2 cellular contexts compared by ENCODE assay signal in the genomic region with DNA sequence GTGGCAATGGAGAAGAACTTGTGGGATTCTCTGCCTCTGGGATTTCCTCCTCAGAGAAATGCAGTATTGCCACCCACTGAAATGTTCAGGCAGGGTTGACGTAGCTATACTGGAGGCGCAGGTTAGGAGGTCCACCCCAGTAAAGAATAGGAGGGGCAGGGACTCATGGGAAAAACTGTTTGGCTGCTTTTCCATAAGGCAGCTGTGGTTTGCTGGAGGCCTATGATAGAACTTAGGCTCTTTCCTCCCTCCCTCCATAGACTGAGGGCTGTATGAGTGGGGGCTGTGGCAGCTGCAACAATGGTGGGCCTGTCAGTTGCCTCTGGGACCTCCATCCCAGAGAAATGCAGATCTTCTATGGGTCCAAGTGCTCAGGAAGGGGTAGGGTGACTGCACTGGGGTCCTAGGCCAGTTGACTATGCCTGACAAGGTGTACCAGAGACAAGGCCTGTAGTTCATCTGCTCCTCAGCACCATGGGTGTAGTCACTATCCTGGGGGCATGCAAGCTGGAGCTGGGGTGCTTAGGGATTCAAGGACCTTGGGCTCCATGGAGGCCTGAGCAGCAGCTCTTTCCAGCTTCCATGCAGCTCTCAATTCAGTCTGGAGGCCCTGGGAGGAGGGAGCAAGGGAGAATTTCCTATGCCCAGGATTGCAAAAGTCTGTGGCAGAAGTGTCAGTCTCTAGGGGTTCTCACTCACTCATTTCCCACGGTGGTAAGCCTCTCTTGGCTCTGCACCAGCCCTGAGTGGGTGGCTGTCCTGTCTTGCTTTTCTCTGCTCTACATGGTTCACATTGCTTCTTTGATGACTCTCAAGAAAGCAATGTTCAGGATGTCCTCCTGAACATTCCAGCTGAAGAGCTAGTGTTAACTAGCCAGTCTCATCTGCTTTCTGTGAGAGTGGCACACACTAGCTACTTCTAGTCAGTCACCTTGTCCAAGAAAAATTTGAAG.
TF ChIP-seq lines count a peak whose summit lies in the region.

No MANE protein-coding gene starts in this region.

TF ChIP-seq in GM12878, 131 proteins besides CTCF, POLR2A, EP300 and RAD21 (continues in another document):
- TF ChIP-seq IKZF1 (conservative IDR thresholded peaks at IDR 0.05) (peak; percentile 58), MEF2B (IDR thresholded peaks at IDR 0.05; ENCODE audit: partially characterized antibody, poor library complexity, severe bottlenecking) (peak; percentile 95), NFIC (IDR thresholded peaks at IDR 0.05; ENCODE audit: low read depth, low read length) (peak; percentile 6; the same call in 1 of the 2 replicates), NR2C2 (IDR thresholded peaks at IDR 0.05; ENCODE audit: borderline replicate concordance, control insufficient read depth, insufficient read length, low read depth) (no peak), SMAD1 (IDR thresholded peaks at IDR 0.05; ENCODE audit: low read depth, partially characterized antibody) (peak; percentile 81), SIX5 (IDR thresholded peaks at IDR 0.05; ENCODE audit: low read depth, low read length, severe bottlenecking) (no peak), IKZF2 (IDR thresholded peaks at IDR 0.05) (peak; percentile 11 to 23; a peak in 1 of 4 replicates), TCF12 (IDR thresholded peaks at IDR 0.05; ENCODE audit: low read depth, low read length) (peak; percentile 49; the same call in 1 of the 2 replicates), GATAD2B (conservative IDR thresholded peaks at IDR 0.05; ENCODE audit: low read depth) (peak; percentile 96), DPF2 (IDR thresholded peaks at IDR 0.05) (0 out of 2 replicates have a peak, but pooled peaks have one; percentile 21), BHLHE40 (IDR thresholded peaks at IDR 0.05; ENCODE audit: borderline replicate concordance in 1 of 2, low read depth in 2 of 2, low read length in 1 of 2) (peak in 1 of 2 experiments; percentile 26; a peak in 1 of 4 replicates), RUNX3 (IDR thresholded peaks at IDR 0.05; ENCODE audit: low read length) (peak; percentile 45; the same call in 1 of the 2 replicates), ZNF217 (IDR thresholded peaks at IDR 0.05) (no peak), EGR1 (IDR thresholded peaks at IDR 0.05; ENCODE audit: borderline replicate concordance in 1 of 2, low read depth in 2 of 2, low read length in 2 of 2) (peak in 1 of 2 experiments; percentile 23; a peak in 1 of 3 replicates)
- TF ChIP-seq, protein P1, sequence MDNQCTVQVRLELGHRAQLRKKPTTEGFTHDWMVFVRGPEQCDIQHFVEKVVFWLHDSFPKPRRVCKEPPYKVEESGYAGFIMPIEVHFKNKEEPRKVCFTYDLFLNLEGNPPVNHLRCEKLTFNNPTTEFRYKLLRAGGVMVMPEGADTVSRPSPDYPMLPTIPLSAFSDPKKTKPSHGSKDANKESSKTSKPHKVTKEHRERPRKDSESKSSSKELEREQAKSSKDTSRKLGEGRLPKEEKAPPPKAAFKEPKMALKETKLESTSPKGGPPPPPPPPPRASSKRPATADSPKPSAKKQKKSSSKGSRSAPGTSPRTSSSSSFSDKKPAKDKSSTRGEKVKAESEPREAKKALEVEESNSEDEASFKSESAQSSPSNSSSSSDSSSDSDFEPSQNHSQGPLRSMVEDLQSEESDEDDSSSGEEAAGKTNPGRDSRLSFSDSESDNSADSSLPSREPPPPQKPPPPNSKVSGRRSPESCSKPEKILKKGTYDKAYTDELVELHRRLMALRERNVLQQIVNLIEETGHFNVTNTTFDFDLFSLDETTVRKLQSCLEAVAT (IDR thresholded peaks at IDR 0.05) = no peak
- TF ChIP-seq, protein P2, sequence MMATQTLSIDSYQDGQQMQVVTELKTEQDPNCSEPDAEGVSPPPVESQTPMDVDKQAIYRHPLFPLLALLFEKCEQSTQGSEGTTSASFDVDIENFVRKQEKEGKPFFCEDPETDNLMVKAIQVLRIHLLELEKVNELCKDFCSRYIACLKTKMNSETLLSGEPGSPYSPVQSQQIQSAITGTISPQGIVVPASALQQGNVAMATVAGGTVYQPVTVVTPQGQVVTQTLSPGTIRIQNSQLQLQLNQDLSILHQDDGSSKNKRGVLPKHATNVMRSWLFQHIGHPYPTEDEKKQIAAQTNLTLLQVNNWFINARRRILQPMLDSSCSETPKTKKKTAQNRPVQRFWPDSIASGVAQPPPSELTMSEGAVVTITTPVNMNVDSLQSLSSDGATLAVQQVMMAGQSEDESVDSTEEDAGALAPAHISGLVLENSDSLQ (IDR thresholded peaks at IDR 0.05) = peak; percentile 20; the same call in 1 of the 2 replicates
- TF ChIP-seq, protein P3, sequence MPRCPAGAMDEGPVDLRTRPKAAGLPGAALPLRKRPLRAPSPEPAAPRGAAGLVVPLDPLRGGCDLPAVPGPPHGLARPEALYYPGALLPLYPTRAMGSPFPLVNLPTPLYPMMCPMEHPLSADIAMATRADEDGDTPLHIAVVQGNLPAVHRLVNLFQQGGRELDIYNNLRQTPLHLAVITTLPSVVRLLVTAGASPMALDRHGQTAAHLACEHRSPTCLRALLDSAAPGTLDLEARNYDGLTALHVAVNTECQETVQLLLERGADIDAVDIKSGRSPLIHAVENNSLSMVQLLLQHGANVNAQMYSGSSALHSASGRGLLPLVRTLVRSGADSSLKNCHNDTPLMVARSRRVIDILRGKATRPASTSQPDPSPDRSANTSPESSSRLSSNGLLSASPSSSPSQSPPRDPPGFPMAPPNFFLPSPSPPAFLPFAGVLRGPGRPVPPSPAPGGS (IDR thresholded peaks at IDR 0.05; ENCODE audit: borderline replicate concordance, insufficient read depth, low read depth, low read length, poor library complexity, severe bottlenecking) = peak; percentile 90
- TF ChIP-seq, protein P4, sequence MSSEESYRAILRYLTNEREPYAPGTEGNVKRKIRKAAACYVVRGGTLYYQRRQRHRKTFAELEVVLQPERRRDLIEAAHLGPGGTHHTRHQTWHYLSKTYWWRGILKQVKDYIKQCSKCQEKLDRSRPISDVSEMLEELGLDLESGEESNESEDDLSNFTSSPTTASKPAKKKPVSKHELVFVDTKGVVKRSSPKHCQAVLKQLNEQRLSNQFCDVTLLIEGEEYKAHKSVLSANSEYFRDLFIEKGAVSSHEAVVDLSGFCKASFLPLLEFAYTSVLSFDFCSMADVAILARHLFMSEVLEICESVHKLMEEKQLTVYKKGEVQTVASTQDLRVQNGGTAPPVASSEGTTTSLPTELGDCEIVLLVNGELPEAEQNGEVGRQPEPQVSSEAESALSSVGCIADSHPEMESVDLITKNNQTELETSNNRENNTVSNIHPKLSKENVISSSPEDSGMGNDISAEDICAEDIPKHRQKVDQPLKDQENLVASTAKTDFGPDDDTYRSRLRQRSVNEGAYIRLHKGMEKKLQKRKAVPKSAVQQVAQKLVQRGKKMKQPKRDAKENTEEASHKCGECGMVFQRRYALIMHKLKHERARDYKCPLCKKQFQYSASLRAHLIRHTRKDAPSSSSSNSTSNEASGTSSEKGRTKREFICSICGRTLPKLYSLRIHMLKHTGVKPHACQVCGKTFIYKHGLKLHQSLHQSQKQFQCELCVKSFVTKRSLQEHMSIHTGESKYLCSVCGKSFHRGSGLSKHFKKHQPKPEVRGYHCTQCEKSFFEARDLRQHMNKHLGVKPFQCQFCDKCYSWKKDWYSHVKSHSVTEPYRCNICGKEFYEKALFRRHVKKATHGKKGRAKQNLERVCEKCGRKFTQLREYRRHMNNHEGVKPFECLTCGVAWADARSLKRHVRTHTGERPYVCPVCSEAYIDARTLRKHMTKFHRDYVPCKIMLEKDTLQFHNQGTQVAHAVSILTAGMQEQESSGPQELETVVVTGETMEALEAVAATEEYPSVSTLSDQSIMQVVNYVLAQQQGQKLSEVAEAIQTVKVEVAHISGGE (CRISPR knock-in tag; IDR thresholded peaks at IDR 0.05) = no peak

TF ChIP-seq in SK-N-SH, 30 proteins besides CTCF, POLR2A, EP300 and RAD21:
- TF ChIP-seq CHD2 (IDR thresholded peaks at IDR 0.05; ENCODE audit: low read length, partially characterized antibody) (no peak), RCOR1 (IDR thresholded peaks at IDR 0.05; ENCODE audit: low read length) (no peak), TCF12 (IDR thresholded peaks at IDR 0.05) (no peak), FOSL2 (IDR thresholded peaks at IDR 0.05; ENCODE audit: borderline replicate concordance, low read depth) (no peak), MEF2A (IDR thresholded peaks at IDR 0.05; ENCODE audit: borderline replicate concordance, low read depth) (no peak), SMC3 (IDR thresholded peaks at IDR 0.05; ENCODE audit: low read depth, low read length) (no peak), FOXJ3 (CRISPR knock-in tag; IDR thresholded peaks at IDR 0.05) (no peak), RFX5 (IDR thresholded peaks at IDR 0.05; ENCODE audit: low read length) (no peak), GABPA (IDR thresholded peaks at IDR 0.05; ENCODE audit: low read depth) (no peak), JUND (IDR thresholded peaks at IDR 0.05) (no peak), POLR2AphosphoS5 (IDR thresholded peaks at IDR 0.05; ENCODE audit: low read depth, low read length) (no peak), YY1 (IDR thresholded peaks at IDR 0.05; ENCODE audit: low read depth) (no peak), FOXM1 (IDR thresholded peaks at IDR 0.05; ENCODE audit: low read depth) (no peak)
- TF ChIP-seq, protein P5, sequence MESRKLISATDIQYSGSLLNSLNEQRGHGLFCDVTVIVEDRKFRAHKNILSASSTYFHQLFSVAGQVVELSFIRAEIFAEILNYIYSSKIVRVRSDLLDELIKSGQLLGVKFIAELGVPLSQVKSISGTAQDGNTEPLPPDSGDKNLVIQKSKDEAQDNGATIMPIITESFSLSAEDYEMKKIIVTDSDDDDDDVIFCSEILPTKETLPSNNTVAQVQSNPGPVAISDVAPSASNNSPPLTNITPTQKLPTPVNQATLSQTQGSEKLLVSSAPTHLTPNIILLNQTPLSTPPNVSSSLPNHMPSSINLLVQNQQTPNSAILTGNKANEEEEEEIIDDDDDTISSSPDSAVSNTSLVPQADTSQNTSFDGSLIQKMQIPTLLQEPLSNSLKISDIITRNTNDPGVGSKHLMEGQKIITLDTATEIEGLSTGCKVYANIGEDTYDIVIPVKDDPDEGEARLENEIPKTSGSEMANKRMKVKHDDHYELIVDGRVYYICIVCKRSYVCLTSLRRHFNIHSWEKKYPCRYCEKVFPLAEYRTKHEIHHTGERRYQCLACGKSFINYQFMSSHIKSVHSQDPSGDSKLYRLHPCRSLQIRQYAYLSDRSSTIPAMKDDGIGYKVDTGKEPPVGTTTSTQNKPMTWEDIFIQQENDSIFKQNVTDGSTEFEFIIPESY (IDR thresholded peaks at IDR 0.05; ENCODE audit: borderline replicate concordance, low read depth) = no peak
- TF ChIP-seq, protein P6, sequence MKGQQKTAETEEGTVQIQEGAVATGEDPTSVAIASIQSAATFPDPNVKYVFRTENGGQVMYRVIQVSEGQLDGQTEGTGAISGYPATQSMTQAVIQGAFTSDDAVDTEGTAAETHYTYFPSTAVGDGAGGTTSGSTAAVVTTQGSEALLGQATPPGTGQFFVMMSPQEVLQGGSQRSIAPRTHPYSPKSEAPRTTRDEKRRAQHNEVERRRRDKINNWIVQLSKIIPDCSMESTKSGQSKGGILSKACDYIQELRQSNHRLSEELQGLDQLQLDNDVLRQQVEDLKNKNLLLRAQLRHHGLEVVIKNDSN (IDR thresholded peaks at IDR 0.05; ENCODE audit: borderline replicate concordance, low read depth) = no peak
- TF ChIP-seq, protein P7, sequence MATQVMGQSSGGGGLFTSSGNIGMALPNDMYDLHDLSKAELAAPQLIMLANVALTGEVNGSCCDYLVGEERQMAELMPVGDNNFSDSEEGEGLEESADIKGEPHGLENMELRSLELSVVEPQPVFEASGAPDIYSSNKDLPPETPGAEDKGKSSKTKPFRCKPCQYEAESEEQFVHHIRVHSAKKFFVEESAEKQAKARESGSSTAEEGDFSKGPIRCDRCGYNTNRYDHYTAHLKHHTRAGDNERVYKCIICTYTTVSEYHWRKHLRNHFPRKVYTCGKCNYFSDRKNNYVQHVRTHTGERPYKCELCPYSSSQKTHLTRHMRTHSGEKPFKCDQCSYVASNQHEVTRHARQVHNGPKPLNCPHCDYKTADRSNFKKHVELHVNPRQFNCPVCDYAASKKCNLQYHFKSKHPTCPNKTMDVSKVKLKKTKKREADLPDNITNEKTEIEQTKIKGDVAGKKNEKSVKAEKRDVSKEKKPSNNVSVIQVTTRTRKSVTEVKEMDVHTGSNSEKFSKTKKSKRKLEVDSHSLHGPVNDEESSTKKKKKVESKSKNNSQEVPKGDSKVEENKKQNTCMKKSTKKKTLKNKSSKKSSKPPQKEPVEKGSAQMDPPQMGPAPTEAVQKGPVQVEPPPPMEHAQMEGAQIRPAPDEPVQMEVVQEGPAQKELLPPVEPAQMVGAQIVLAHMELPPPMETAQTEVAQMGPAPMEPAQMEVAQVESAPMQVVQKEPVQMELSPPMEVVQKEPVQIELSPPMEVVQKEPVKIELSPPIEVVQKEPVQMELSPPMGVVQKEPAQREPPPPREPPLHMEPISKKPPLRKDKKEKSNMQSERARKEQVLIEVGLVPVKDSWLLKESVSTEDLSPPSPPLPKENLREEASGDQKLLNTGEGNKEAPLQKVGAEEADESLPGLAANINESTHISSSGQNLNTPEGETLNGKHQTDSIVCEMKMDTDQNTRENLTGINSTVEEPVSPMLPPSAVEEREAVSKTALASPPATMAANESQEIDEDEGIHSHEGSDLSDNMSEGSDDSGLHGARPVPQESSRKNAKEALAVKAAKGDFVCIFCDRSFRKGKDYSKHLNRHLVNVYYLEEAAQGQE (IDR thresholded peaks at IDR 0.05; ENCODE audit: low read depth, low read length) = no peak
- TF ChIP-seq, protein P8, sequence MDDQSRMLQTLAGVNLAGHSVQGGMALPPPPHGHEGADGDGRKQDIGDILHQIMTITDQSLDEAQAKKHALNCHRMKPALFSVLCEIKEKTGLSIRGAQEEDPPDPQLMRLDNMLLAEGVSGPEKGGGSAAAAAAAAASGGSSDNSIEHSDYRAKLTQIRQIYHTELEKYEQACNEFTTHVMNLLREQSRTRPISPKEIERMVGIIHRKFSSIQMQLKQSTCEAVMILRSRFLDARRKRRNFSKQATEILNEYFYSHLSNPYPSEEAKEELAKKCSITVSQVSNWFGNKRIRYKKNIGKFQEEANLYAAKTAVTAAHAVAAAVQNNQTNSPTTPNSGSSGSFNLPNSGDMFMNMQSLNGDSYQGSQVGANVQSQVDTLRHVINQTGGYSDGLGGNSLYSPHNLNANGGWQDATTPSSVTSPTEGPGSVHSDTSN (IDR thresholded peaks at IDR 0.05) = no peak
